In the genomic region with DNA sequence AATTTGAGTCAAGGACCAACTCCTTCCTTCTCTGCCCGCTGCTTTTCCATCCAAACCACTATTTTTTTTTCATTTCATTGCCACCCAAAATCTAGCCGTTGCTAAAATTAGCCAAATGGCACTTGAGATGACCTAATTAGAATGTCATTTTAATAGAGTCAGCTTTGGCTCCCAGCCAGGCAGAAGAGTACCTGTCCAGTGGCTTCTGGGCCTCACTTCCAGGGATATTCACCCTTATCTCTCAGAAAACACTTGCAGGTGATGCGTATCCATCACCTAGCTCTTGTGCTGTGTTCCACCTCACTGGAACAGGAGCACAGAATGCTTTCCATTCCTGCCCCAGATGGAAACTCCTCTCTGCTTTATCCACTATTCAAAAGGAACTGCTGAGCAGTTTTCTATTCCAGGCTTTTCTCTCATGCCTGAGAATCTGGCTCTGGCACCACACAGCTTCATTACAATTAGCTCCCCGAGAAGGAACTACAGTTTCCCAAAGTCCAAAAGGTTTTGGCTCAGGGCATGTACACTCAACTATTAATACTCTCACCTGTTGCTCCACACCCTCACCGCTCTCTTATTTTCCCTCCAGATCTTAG, we compare ENCODE assay signal across 25 cellular contexts. TPM values are rescaled to one million over a fixed set of nuclear protein-coding genes. Genes with fewer than 3 reads are reported as not detected.
"Had no signal": no experiment of that assay in that cellular context is flagged by ENCODE, and none has a peak within 500 bp of the region (broad histone marks: within the 10 kb centered on the region; RNA-seq: fewer than 3 reads in every experiment).

No MANE protein-coding gene starts in this region.

- H3K4me3 ChIP-seq: body of pancreas, colonic mucosa, lung, spleen, thoracic aorta, upper lobe of right lung had no signal

- H3K4me1 ChIP-seq: body of pancreas, colonic mucosa, foreskin keratinocyte, spleen, upper lobe of right lung had no signal

- H3K9me3 ChIP-seq: body of pancreas, colonic mucosa, neutrophil, spleen, thoracic aorta, upper lobe of right lung had no signal

- DNase-seq: activated CD4-positive, alpha-beta T cell treated with anti-CD3 and anti-CD28 coated beads, Interleukin-2, amount 10 ng/mL, durations not matched to agents 7 days and 5 days; activated CD4-positive, CD25-positive, alpha-beta regulatory T cell; activated CD8-positive, alpha-beta T cell treated with anti-CD3 and anti-CD28 coated beads, Interleukin-2, amount 10 ng/mL, durations not matched to agents 7 days and 5 days; activated naive CD4-positive, alpha-beta T cell treated with Interleukin-2 at 50 U/mL for 16 hours; activated naive CD8-positive, alpha-beta T cell treated with anti-CD3 and anti-CD28 coated beads, Interleukin-2, amount 10 ng/mL, durations not matched to agents 7 days and 5 days; activated T-cell treated with anti-CD3 and anti-CD28 coated beads, Interleukin-2, amount 50 U/mL, for 24 hours; amygdala; body of pancreas; colonic mucosa; foreskin keratinocyte; hippocampal formation; left colon; spleen; stimulated activated CD4-positive, alpha-beta T cell treated with anti-CD3 and anti-CD28 coated beads, Interleukin-4, amount 100 ng/mL, for 4 hours; upper lobe of right lung had no signal

- H3K27me3 ChIP-seq: body of pancreas, colonic mucosa, foreskin keratinocyte, neutrophil, spleen, upper lobe of right lung had no signal

- H3K36me3 ChIP-seq: colonic mucosa, neutrophil, spleen, thoracic aorta, upper lobe of right lung had no signal

- H3K27ac ChIP-seq: body of pancreas, colonic mucosa, foreskin keratinocyte, neutrophil, spleen, upper lobe of right lung had no signal

RNA-seq across cellular contexts. Expression of a gene that starts 18.5 kb away (rescaled TPM):
- total RNA-seq: activated CD4-positive, alpha-beta T cell treated with anti-CD3 and anti-CD28 coated beads, Interleukin-2, amount 10 ng/mL, durations not matched to agents 7 days and 5 days; activated CD8-positive, alpha-beta T cell treated with anti-CD3 and anti-CD28 coated beads, Interleukin-2, amount 10 ng/mL, durations not matched to agents 7 days and 5 days; activated naive CD8-positive, alpha-beta T cell treated with anti-CD3 and anti-CD28 coated beads, Interleukin-2, amount 10 ng/mL, durations not matched to agents 7 days and 5 days; activated T-helper 2 cell treated with anti-CD3 and anti-CD28 coated beads, Interferon-gamma antibody, Interleukin-2, Interleukin-4, amounts not matched to agents 10 μg/mL and 5 μg/mL and 100 μg/mL, durations not matched to agents 14 hours and 24 hours and 36 hours; body of pancreas; cardiac septum; colonic mucosa; epithelial cell of proximal tubule; fibroblast of lung; foreskin keratinocyte; left colon; lung; natural killer cell treated with Interleukin-12 subunit alpha and Interleukin-12 subunit beta and Interleukin-15 and Interleukin-18, amount 100 ng/mL, for 72 hours; renal cortical epithelial cell; spleen; T-helper 2 cell treated with Interferon-gamma antibody and Interleukin-4, amounts not matched to agents 100 ng/mL and 5 ng/mL, for 36 hours; thoracic aorta; upper lobe of right lung had no signal
- polyA plus RNA-seq: fibroblast of lung, foreskin keratinocyte, lung had no signal

RNA-seq across cellular contexts. Expression of a gene that starts 19.1 kb away (rescaled TPM):
- total RNA-seq: activated CD4-positive, alpha-beta T cell treated with anti-CD3 and anti-CD28 coated beads, Interleukin-2, amount 10 ng/mL, durations not matched to agents 7 days and 5 days; activated CD8-positive, alpha-beta T cell treated with anti-CD3 and anti-CD28 coated beads, Interleukin-2, amount 10 ng/mL, durations not matched to agents 7 days and 5 days; activated naive CD8-positive, alpha-beta T cell treated with anti-CD3 and anti-CD28 coated beads, Interleukin-2, amount 10 ng/mL, durations not matched to agents 7 days and 5 days; body of pancreas; colonic mucosa; epithelial cell of proximal tubule; fibroblast of lung; foreskin keratinocyte; left colon; lung; natural killer cell treated with Interleukin-12 subunit alpha and Interleukin-12 subunit beta and Interleukin-15 and Interleukin-18, amount 100 ng/mL, for 72 hours; renal cortical epithelial cell; spleen; T-helper 2 cell treated with Interferon-gamma antibody and Interleukin-4, amounts not matched to agents 100 ng/mL and 5 ng/mL, for 36 hours; thoracic aorta; upper lobe of right lung had no signal
- polyA plus RNA-seq: fibroblast of lung, foreskin keratinocyte, lung had no signal

RNA-seq across cellular contexts. Expression of a gene that starts 26.3 kb away (rescaled TPM):
- total RNA-seq: activated CD8-positive, alpha-beta T cell treated with anti-CD3 and anti-CD28 coated beads, Interleukin-2, amount 10 ng/mL, durations not matched to agents 7 days and 5 days; body of pancreas; cardiac septum; colonic mucosa; epithelial cell of proximal tubule; left colon; renal cortical epithelial cell; T-helper 2 cell treated with Interferon-gamma antibody and Interleukin-4, amounts not matched to agents 100 ng/mL and 5 ng/mL, for 36 hours; upper lobe of right lung had no signal
